In the genomic region with DNA sequence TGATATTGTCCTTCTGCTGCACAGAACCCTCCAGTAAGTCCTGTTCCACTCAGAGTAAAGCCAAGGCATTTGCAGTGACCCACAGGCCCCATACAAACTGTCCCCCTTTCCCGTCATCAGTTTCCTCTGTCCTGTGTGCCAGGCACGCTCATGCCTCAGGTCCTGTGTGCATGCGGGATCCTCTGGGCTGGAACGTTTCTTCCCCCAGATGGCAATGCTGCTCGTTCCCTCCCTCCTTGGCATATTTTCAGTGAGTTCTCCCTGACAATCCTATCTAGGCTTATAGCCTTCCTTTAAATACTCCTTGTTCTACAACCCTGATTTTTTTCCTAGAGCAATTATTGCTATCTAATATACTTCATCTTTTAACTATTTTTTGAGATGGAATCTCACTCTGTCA, we compare ENCODE assay signal across 1 cellular context.
TF ChIP-seq lines count a peak whose summit lies in the region.

No MANE protein-coding gene starts in this region.

TF ChIP-seq in IMR-90, 13 proteins besides CTCF, POLR2A, EP300 and RAD21 (continued from another document):
- TF ChIP-seq MXI1 (IDR thresholded peaks at IDR 0.05; ENCODE audit: borderline replicate concordance, low read depth, low read length), result no peak
- TF ChIP-seq MAZ (IDR thresholded peaks at IDR 0.05; ENCODE audit: borderline replicate concordance, low read depth, low read length), result no peak
- TF ChIP-seq, protein P1, sequence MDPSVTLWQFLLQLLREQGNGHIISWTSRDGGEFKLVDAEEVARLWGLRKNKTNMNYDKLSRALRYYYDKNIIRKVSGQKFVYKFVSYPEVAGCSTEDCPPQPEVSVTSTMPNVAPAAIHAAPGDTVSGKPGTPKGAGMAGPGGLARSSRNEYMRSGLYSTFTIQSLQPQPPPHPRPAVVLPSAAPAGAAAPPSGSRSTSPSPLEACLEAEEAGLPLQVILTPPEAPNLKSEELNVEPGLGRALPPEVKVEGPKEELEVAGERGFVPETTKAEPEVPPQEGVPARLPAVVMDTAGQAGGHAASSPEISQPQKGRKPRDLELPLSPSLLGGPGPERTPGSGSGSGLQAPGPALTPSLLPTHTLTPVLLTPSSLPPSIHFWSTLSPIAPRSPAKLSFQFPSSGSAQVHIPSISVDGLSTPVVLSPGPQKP (IDR thresholded peaks at IDR 0.05; ENCODE audit: borderline replicate concordance, low read depth, low read length), result no peak
- no peak for TF ChIP-seq CEBPB (IDR thresholded peaks at IDR 0.05; ENCODE audit: low read depth, low read length)
- no peak for TF ChIP-seq BHLHE40 (IDR thresholded peaks at IDR 0.05; ENCODE audit: low read depth, low read length)
- no peak for TF ChIP-seq NFE2L2 (IDR thresholded peaks at IDR 0.05; ENCODE audit: low read depth, low read length)
